In genomic region chr2:673615-674318, GRCh38 we compare ENCODE assay signal across 15 cellular contexts. TPM values are rescaled to one million over a fixed set of nuclear protein-coding genes. Genes with fewer than 3 reads are reported as not detected.
DNase-seq lines count a peak whose midpoint lies in the region; ATAC-seq and TF ChIP-seq lines count a peak whose summit lies in the region.
"Had no signal": no experiment of that assay in that cellular context is flagged by ENCODE, and none has a peak within 500 bp of the region (broad histone marks: within the 10 kb centered on the region; RNA-seq: fewer than 3 reads in every experiment).

No MANE protein-coding gene starts in this region.

- H3K27me3 ChIP-seq in AG04450 (ENCODE audit: control insufficient read depth, insufficient read depth, low read length) (no peaks in the 10 kb centered on the region), GM23248 (replicated peaks; ENCODE audit: insufficient read depth) (no peaks in the 10 kb centered on the region), psoas muscle (ENCODE audit: insufficient read depth in 3 of 3, low read length in 2 of 3) (no peaks in the 10 kb centered on the region)
- H3K27me3 ChIP-seq: body of pancreas had no signal

- H3K27me3 Mint-ChIP-seq in T-helper 17 cell, result no peaks in the 10 kb centered on the region
- H3K27me3 Mint-ChIP-seq: progenitor cell of endocrine pancreas had no signal

- H3K36me3 ChIP-seq in GM23248 (ENCODE audit: low read depth) (peaks cover 8% of the 10 kb centered on the region; the same call in 1 of the 2 replicates), psoas muscle (ENCODE audit: insufficient read depth in 1 of 2, low read depth in 1 of 2) (peaks cover 3 to 34% of the 10 kb centered on the region in 2 donors)

- ATAC-seq in T-helper 17 cell, result no peak
- no peak for ATAC-seq in GM19467 (IDR thresholded peaks at IDR 0.05; ENCODE audit: unreplicated experiment)
- ATAC-seq in psoas muscle, result no peak
- ATAC-seq: body of pancreas; CD8-positive, alpha-beta T cell; mucosa of descending colon had no signal

- peaks cover 7% of the 10 kb centered on the region for H3K36me3 Mint-ChIP-seq in T-helper 17 cell (ENCODE audit: low read depth)

- H3K9me3 ChIP-seq in AG04450 (ENCODE audit: control insufficient read depth, insufficient read depth, low read length) (no peaks in the 10 kb centered on the region; the same call in 1 of the 2 replicates), GM23248 (ENCODE audit: low read depth) (no peaks in the 10 kb centered on the region), T-helper 17 cell (ENCODE audit: control insufficient read depth, low read length, poor library complexity, severe bottlenecking) (no peaks in the 10 kb centered on the region), psoas muscle (no peaks in the 10 kb centered on the region)
- H3K9me3 ChIP-seq: body of pancreas, mucosa of descending colon had no signal

- 69 to 70% methylated on average over 4 to 6 of the region's 6 CpGs for WGBS in GM23248 (ENCODE audit: low coverage in 1 of 2, low lambda C conversion rate in 2 of 2, missing lambda C conversion rate in 2 of 2), 2 experiments
- 72 to 74% (median 73%) methylated on average over 6 of the region's 6 CpGs for WGBS in psoas muscle, 3 donors

- H3K4me3 Mint-ChIP-seq in T-helper 17 cell, result peak overlapping the region; percentile 33

- TF ChIP-seq CTCF in AG04450 (IDR thresholded peaks at IDR 0.05; ENCODE audit: low read depth, low read length) (no peak), psoas muscle (IDR thresholded peaks at IDR 0.05) (no peak)

- peak overlapping the region; percentile 52 for H3K27ac ChIP-seq in AG04450 (ENCODE audit: low read depth, low read length)
- peak overlapping the region; percentile 65 for H3K27ac ChIP-seq in GM23248
- H3K27ac ChIP-seq in psoas muscle, result no peak overlapping the region
- H3K27ac ChIP-seq: body of pancreas had no signal

- peak overlapping the region; percentile 65 for H3K27ac Mint-ChIP-seq in T-helper 17 cell
- H3K27ac Mint-ChIP-seq: CD8-positive, alpha-beta T cell; progenitor cell of endocrine pancreas had no signal

- H3F3A ChIP-seq in GM23248 (ENCODE audit: insufficient read depth), result peaks cover 25% of the 10 kb centered on the region

- H3K9ac ChIP-seq in GM23248, result 0 out of 2 replicates have a peak overlapping the region, but pooled peaks have one; percentile 32

- intact Hi-C loops in psoas muscle (cut with DNase I), result loop anchor here (10.0 kb wide), 2 partner anchors 409 to 1141 kb away; partner anchors contain the start of genes ACP1 (in 1 of the 2) and SH3YL1 (in 1 of the 2)

- no peaks in the 10 kb centered on the region for H3K9me2 ChIP-seq in GM23248 (ENCODE audit: insufficient read depth)

- H3K4me1 Mint-ChIP-seq in T-helper 17 cell, result peaks cover 30% of the 10 kb centered on the region

- H3K4me3 ChIP-seq in AG04450 (ENCODE audit: low read depth, low read length) (0 out of 2 replicates have a peak overlapping the region, but pooled peaks have one; percentile 4), GM23248 (no peak overlapping the region), psoas muscle (no peak overlapping the region)
- H3K4me3 ChIP-seq: body of pancreas, mucosa of descending colon had no signal

- DNase-seq in AG04450 (ENCODE audit: low read depth, low spot score) (no peak), GM23248 (peak; percentile 81), T-helper 17 cell (no peak), fibroblast of gingiva (ENCODE audit: low read depth) (peak; percentile 32), SKM-1 treated with dmso at 0.1 percent for 144 hours (lab: John Stamatoyannopoulos, UW; ENCODE audit: unreplicated experiment) (no peak), SW 1271 (lab: John Stamatoyannopoulos, UW) (no peak), psoas muscle (no peak)
- DNase-seq: body of pancreas; CD8-positive, alpha-beta T cell; erythroblast; NCI-H1436; stimulated activated CD4-positive, alpha-beta T cell treated with anti-CD3 and anti-CD28 coated beads, Interleukin-4, amount 100 ng/mL, for 4 hours had no signal

- H3K4me1 ChIP-seq in GM23248 (ENCODE audit: insufficient read depth), result peaks cover 21% of the 10 kb centered on the region
- H3K4me1 ChIP-seq in psoas muscle, result peaks cover 15% of the 10 kb centered on the region

- no peaks in the 10 kb centered on the region for H4K20me1 ChIP-seq in GM23248 (ENCODE audit: insufficient read depth)

- peaks cover 24% of the 10 kb centered on the region for H3K79me2 ChIP-seq in GM23248 (ENCODE audit: insufficient read depth)

- CTCF ChIA-PET in AG04450 (lab: Charles Lee), result interaction anchor here (1.0 to 1.2 kb wide), 2 partner anchors 41 to 872 kb away, joined by 3 read pairs; no protein-coding TSS in a partner anchor

- in situ Hi-C loops in GM23248 (cut with MboI), result no loop called here

- no peak overlapping the region for H2AFZ ChIP-seq in GM23248

- H3K4me2 ChIP-seq in GM23248 (ENCODE audit: unreplicated experiment), result peak overlapping the region; percentile 35

- POLR2A ChIA-PET in AG04450 (lab: Yijun Ruan, JAX), result no interaction called here

RNA-seq across cellular contexts. Expression of gene TMEM18, which starts 3.4 kb away (rescaled TPM):
- polyA plus RNA-seq in AG04450 (2011; rRNA removed) (29.8 and 40.9 TPM in 2 replicates), GM23248 (2016; fragmentation: Nextera tagmentation; extraction: Ambion mirVana) (37.7 and 40.0 TPM in 2 replicates), psoas muscle (10 to 100 TPM in 2 of 3 donors, 1 to 10 TPM in 1; 8.2 to 27.9 (median 18.1) TPM)
- 9.4 and 10.8 TPM in 2 replicates for polyA minus RNA-seq in AG04450 (2011; rRNA and poly(A)+ RNA removed)
- 9.9 and 16.2 TPM in 2 replicates for total RNA-seq in GM23248 (2014; rRNA removed; shearing (Covaris generic))
- total RNA-seq in T-helper 17 cell (10 to 100 TPM; 29.3 to 34.3 TPM), psoas muscle (10 to 100 TPM; 13.3 to 22.6 (median 16.0) TPM)

Comparison
In these comparisons a context has a peak if more than half of its experiments do, and no peak if none do; other contexts are left out.
1. DNase-seq: peak in GM23248 (single experiment) and fibroblast of gingiva (single experiment); none in AG04450 (single experiment), T-helper 17 cell (0 of 3), SKM-1 treated with dmso at 0.1 percent for 144 hours (single experiment), SW 1271 (0 of 2) and psoas muscle (0 of 2).